1 cellular context compared by ENCODE assay signal in the genomic region with DNA sequence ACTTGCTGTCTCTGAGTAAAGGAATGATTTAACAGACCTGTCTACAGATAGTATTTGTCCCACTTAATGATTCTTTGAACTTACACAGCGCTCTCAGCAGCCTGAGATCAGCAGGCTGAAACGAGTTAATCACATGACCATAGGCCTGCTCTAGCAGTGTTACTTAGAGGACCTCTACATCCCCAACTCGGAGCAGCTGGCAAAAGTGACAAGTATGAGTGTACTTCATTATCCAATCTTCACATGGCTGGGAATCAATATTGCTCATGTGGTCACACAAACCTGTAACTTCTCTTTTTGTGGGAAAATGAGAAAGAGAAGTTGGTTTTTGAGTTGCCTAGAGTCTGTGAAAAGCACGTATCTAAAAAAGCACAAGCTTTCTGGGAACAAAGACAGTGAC.
TF ChIP-seq lines count a peak whose summit lies in the region.

No MANE protein-coding gene starts in this region.

TF ChIP-seq in GM12878, 131 proteins besides CTCF, POLR2A, EP300 and RAD21:
- TF ChIP-seq MYB (IDR thresholded peaks at IDR 0.05; ENCODE audit: borderline replicate concordance, low read depth, low read length) (no peak), RUNX3 (IDR thresholded peaks at IDR 0.05; ENCODE audit: low read length) (peak; percentile 49), BHLHE40 (IDR thresholded peaks at IDR 0.05; ENCODE audit: borderline replicate concordance in 1 of 2, low read depth in 2 of 2, low read length in 1 of 2) (peak in 1 of 2 experiments; percentile 15; a peak in 1 of 4 replicates), MEF2B (IDR thresholded peaks at IDR 0.05; ENCODE audit: partially characterized antibody, poor library complexity, severe bottlenecking) (peak; percentile 27), PAX5 (IDR thresholded peaks at IDR 0.05; ENCODE audit: borderline replicate concordance, low read depth, low read length) (0 out of 2 replicates have a peak, but pooled peaks have one; percentile 41), RAD51 (IDR thresholded peaks at IDR 0.05) (peak; percentile 86), FOS (IDR thresholded peaks at IDR 0.05; ENCODE audit: borderline replicate concordance, extremely low read depth, insufficient read length) (no peak), IKZF2 (IDR thresholded peaks at IDR 0.05) (peak; percentile 59 to 69; a peak in 2 of 4 replicates)
- TF ChIP-seq, protein P1, sequence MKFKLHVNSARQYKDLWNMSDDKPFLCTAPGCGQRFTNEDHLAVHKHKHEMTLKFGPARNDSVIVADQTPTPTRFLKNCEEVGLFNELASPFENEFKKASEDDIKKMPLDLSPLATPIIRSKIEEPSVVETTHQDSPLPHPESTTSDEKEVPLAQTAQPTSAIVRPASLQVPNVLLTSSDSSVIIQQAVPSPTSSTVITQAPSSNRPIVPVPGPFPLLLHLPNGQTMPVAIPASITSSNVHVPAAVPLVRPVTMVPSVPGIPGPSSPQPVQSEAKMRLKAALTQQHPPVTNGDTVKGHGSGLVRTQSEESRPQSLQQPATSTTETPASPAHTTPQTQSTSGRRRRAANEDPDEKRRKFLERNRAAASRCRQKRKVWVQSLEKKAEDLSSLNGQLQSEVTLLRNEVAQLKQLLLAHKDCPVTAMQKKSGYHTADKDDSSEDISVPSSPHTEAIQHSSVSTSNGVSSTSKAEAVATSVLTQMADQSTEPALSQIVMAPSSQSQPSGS (IDR thresholded peaks at IDR 0.05; ENCODE audit: low read length) = peak; percentile 48; the same call in 1 of the 2 replicates
- TF ChIP-seq, protein P2, sequence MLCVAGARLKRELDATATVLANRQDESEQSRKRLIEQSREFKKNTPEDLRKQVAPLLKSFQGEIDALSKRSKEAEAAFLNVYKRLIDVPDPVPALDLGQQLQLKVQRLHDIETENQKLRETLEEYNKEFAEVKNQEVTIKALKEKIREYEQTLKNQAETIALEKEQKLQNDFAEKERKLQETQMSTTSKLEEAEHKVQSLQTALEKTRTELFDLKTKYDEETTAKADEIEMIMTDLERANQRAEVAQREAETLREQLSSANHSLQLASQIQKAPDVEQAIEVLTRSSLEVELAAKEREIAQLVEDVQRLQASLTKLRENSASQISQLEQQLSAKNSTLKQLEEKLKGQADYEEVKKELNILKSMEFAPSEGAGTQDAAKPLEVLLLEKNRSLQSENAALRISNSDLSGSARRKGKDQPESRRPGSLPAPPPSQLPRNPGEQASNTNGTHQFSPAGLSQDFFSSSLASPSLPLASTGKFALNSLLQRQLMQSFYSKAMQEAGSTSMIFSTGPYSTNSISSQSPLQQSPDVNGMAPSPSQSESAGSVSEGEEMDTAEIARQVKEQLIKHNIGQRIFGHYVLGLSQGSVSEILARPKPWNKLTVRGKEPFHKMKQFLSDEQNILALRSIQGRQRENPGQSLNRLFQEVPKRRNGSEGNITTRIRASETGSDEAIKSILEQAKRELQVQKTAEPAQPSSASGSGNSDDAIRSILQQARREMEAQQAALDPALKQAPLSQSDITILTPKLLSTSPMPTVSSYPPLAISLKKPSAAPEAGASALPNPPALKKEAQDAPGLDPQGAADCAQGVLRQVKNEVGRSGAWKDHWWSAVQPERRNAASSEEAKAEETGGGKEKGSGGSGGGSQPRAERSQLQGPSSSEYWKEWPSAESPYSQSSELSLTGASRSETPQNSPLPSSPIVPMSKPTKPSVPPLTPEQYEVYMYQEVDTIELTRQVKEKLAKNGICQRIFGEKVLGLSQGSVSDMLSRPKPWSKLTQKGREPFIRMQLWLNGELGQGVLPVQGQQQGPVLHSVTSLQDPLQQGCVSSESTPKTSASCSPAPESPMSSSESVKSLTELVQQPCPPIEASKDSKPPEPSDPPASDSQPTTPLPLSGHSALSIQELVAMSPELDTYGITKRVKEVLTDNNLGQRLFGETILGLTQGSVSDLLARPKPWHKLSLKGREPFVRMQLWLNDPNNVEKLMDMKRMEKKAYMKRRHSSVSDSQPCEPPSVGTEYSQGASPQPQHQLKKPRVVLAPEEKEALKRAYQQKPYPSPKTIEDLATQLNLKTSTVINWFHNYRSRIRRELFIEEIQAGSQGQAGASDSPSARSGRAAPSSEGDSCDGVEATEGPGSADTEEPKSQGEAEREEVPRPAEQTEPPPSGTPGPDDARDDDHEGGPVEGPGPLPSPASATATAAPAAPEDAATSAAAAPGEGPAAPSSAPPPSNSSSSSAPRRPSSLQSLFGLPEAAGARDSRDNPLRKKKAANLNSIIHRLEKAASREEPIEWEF (IDR thresholded peaks at IDR 0.05; ENCODE audit: insufficient replicate concordance, low read depth, low read length) = peak; percentile 55
- TF ChIP-seq, protein P3, sequence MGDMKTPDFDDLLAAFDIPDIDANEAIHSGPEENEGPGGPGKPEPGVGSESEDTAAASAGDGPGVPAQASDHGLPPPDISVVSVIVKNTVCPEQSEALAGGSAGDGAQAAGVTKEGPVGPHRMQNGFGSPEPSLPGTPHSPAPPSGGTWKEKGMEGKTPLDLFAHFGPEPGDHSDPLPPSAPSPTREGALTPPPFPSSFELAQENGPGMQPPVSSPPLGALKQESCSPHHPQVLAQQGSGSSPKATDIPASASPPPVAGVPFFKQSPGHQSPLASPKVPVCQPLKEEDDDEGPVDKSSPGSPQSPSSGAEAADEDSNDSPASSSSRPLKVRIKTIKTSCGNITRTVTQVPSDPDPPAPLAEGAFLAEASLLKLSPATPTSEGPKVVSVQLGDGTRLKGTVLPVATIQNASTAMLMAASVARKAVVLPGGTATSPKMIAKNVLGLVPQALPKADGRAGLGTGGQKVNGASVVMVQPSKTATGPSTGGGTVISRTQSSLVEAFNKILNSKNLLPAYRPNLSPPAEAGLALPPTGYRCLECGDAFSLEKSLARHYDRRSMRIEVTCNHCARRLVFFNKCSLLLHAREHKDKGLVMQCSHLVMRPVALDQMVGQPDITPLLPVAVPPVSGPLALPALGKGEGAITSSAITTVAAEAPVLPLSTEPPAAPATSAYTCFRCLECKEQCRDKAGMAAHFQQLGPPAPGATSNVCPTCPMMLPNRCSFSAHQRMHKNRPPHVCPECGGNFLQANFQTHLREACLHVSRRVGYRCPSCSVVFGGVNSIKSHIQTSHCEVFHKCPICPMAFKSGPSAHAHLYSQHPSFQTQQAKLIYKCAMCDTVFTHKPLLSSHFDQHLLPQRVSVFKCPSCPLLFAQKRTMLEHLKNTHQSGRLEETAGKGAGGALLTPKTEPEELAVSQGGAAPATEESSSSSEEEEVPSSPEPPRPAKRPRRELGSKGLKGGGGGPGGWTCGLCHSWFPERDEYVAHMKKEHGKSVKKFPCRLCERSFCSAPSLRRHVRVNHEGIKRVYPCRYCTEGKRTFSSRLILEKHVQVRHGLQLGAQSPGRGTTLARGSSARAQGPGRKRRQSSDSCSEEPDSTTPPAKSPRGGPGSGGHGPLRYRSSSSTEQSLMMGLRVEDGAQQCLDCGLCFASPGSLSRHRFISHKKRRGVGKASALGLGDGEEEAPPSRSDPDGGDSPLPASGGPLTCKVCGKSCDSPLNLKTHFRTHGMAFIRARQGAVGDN (IDR thresholded peaks at IDR 0.05) = peak; percentile 56; the same call in 1 of the 2 replicates
- TF ChIP-seq, protein P4, sequence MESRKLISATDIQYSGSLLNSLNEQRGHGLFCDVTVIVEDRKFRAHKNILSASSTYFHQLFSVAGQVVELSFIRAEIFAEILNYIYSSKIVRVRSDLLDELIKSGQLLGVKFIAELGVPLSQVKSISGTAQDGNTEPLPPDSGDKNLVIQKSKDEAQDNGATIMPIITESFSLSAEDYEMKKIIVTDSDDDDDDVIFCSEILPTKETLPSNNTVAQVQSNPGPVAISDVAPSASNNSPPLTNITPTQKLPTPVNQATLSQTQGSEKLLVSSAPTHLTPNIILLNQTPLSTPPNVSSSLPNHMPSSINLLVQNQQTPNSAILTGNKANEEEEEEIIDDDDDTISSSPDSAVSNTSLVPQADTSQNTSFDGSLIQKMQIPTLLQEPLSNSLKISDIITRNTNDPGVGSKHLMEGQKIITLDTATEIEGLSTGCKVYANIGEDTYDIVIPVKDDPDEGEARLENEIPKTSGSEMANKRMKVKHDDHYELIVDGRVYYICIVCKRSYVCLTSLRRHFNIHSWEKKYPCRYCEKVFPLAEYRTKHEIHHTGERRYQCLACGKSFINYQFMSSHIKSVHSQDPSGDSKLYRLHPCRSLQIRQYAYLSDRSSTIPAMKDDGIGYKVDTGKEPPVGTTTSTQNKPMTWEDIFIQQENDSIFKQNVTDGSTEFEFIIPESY (IDR thresholded peaks at IDR 0.05) = no peak
